ENCODE assay signal across 16 cellular contexts in the genomic region with DNA sequence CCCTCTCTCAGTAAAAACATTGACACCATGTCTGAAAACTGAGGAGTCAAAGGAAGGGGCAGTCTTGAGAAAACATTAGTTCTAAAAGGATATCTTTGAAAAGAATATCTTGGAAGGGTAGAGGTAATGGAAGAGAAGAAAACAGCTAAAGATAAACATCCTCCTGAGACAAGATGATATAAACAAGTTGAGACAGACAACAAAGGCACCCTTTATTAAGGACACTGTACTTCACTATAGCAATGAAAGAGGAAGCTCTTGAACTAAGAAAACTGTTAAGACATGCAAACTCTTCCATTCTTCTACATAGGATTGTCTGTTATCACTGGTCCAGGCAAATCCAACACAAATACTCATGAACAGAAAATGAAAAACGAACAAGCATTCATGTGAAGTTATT. TPM values are rescaled to one million over a fixed set of nuclear protein-coding genes. Genes with fewer than 3 reads are reported as not detected.
A peak's percentile ranks its signal among the peaks of the same experiment; 100 is the strongest.
DNase-seq lines count a peak whose midpoint lies in the region; ATAC-seq, FAIRE-seq and TF ChIP-seq lines count a peak whose summit lies in the region.
"Had no signal": no experiment of that assay in that cellular context is flagged by ENCODE, and none has a peak within 500 bp of the region (broad histone marks: within the 10 kb centered on the region; RNA-seq: fewer than 3 reads in every experiment).

No MANE protein-coding gene starts in this region.

- 0% methylated on average over 1 of the region's 1 CpG for WGBS in GM12878 (ENCODE audit: insufficient coverage, insufficient replicate concordance, low lambda C conversion rate, missing lambda C conversion rate)

- H3K4me3 ChIP-seq in DOHH2 (ENCODE audit: low read length) = no peak overlapping the region
- H3K4me3 ChIP-seq in GM12878 = no peak overlapping the region
- no peak overlapping the region for H3K4me3 ChIP-seq in upper lobe of right lung
- H3K4me3 ChIP-seq: A549, GM23338, K562 had no signal

- no peaks in the 10 kb centered on the region for H4K20me1 ChIP-seq in DOHH2 (ENCODE audit: control insufficient read depth, insufficient read depth, low read depth, low read length)
- H4K20me1 ChIP-seq in GM12878 (ENCODE audit: control insufficient read depth, insufficient read depth) = no peaks in the 10 kb centered on the region

- H3K27ac ChIP-seq in DOHH2 (ENCODE audit: low read depth, low read length) (0 out of 2 replicates have a peak overlapping the region, but pooled peaks have one; percentile 11), GM12878 (ENCODE audit: control insufficient read depth, insufficient read depth) (no peak overlapping the region), upper lobe of right lung (no peak overlapping the region)
- H3K27ac ChIP-seq: A549, C4-2B had no signal

- no peaks in the 10 kb centered on the region for H3K79me2 ChIP-seq in DOHH2 (ENCODE audit: control insufficient read depth, low read length)
- no peaks in the 10 kb centered on the region for H3K79me2 ChIP-seq in GM12878 (ENCODE audit: control insufficient read depth, insufficient read depth, low read length)

- H3K4me2 ChIP-seq in DOHH2 (ENCODE audit: low read length) (peak overlapping the region; percentile 8; the same call in 1 of the 2 replicates), GM12878 (ENCODE audit: control insufficient read depth, insufficient read depth) (no peak overlapping the region)
- H3K4me2 ChIP-seq: A549, GM23338 had no signal

- no peak for TF ChIP-seq RAD21 in GM12878 (IDR thresholded peaks at IDR 0.05; ENCODE audit: insufficient read depth, low read depth, low read length)

- ATAC-seq in GM18868 (IDR thresholded peaks at IDR 0.05; ENCODE audit: unreplicated experiment) = peak; percentile 40
- 0 out of 3 replicates have a peak, but pooled peaks have one; percentile 15 for ATAC-seq in GM12878
- no peak for ATAC-seq in GM19035 (IDR thresholded peaks at IDR 0.05; ENCODE audit: unreplicated experiment)
- ATAC-seq in upper lobe of right lung = no peak
- ATAC-seq: A549, GM23338, K562 had no signal

- CTCF ChIA-PET in GM12878 (lab: Yijun Ruan, JAX) = interaction anchor here (0.8 to 1.4 kb wide), 2 partner anchors 8 to 135 kb away, joined by 3 to 4 read pairs; no protein-coding TSS in a partner anchor

- no peaks in the 10 kb centered on the region for H3K9me2 ChIP-seq in DOHH2 (replicated peaks; ENCODE audit: control insufficient read depth, low read length)

- RAD21 ChIA-PET in GM12878 (lab: Charles Lee; ENCODE audit: unreplicated experiment) = no interaction called here

- no peak for TF ChIP-seq CTCF in DOHH2 (IDR thresholded peaks at IDR 0.05; ENCODE audit: low read depth, low read length, poor library complexity, severe bottlenecking)
- TF ChIP-seq CTCF in GM12878 (IDR thresholded peaks at IDR 0.05 in 2 of 3, conservative IDR thresholded peaks at IDR 0.05 in 1 of 3; ENCODE audit: control insufficient read depth in 2 of 3, extremely low read depth in 1 of 3, insufficient read depth in 1 of 3, low read depth in 3 of 3, low read length in 3 of 3) = no peak
- TF ChIP-seq CTCF in upper lobe of right lung (IDR thresholded peaks at IDR 0.05) = no peak

- DNase-seq in GM12878 (ENCODE audit: low read depth, low spot score) (no peak), pons (ENCODE audit: low spot score) (peak; percentile 22), LoVo (ENCODE audit: low spot score) (no peak), upper lobe of right lung (no peak)
- DNase-seq: BE2C; CD4-positive, alpha-beta memory T cell; COR-L47; DMS53; H9 had no signal

- no peaks in the 10 kb centered on the region for H3F3A ChIP-seq in DOHH2 (ENCODE audit: control insufficient read depth, insufficient read depth)

- no peak for TF ChIP-seq POLR2A in GM12878 (IDR thresholded peaks at IDR 0.05; ENCODE audit: low read depth, low read length)

- H3K9ac ChIP-seq in GM12878 (ENCODE audit: control insufficient read depth, insufficient read depth, low read length) = no peak overlapping the region; the same call in 1 of the 2 replicates

- in situ Hi-C loops in GM12878 (cut with MboI) = no loop called here

- no peaks in the 10 kb centered on the region for H3K27me3 ChIP-seq in DOHH2 (ENCODE audit: control insufficient read depth, low read length)
- no peaks in the 10 kb centered on the region for H3K27me3 ChIP-seq in GM12878 (replicated peaks in 1 of 2; ENCODE audit: control insufficient read depth in 2 of 2, insufficient read depth in 2 of 2, low read length in 1 of 2)
- H3K27me3 ChIP-seq in upper lobe of right lung = no peaks in the 10 kb centered on the region
- H3K27me3 ChIP-seq: BE2C had no signal

- FAIRE-seq in GM12878 (lab: Jason Lieb, UNC) = peak; percentile 23
- FAIRE-seq: A549, K562 had no signal

- intact Hi-C loops in GM12878 (cut with micrococcal nuclease; ENCODE audit: unreplicated experiment) = no loop called here
- intact Hi-C loops in upper lobe of right lung (cut with DNase I) = no loop called here

- H3K4me1 ChIP-seq in DOHH2 (ENCODE audit: control insufficient read depth, low read length) (peaks cover 46% of the 10 kb centered on the region), GM12878 (ENCODE audit: control insufficient read depth, insufficient read depth, low read length) (peaks cover 8% of the 10 kb centered on the region; the same call in 1 of the 2 replicates), upper lobe of right lung (no peaks in the 10 kb centered on the region)
- H3K4me1 ChIP-seq: A549, BE2C had no signal

- no TSS peak for BruUV-seq in GM12878 (replicated peaks; lab: Mats Ljungman, UMichigan)

- H3K36me3 ChIP-seq in DOHH2 (ENCODE audit: control insufficient read depth, low read length) (peaks cover 3% of the 10 kb centered on the region; the same call in 1 of the 2 replicates), GM12878 (ENCODE audit: control insufficient read depth in 2 of 2, insufficient read depth in 2 of 2, low read length in 1 of 2) (no peaks in the 10 kb centered on the region; a peak in 1 of 4 replicates), upper lobe of right lung (no peaks in the 10 kb centered on the region)
- H3K36me3 ChIP-seq: BE2C had no signal

- SMC1A ChIA-PET in GM12878 (lab: Charles Lee; ENCODE audit: uncharacterized antibody, unreplicated experiment) = interaction anchor here (0.8 to 2.3 kb wide), 2 partner anchors 12 to 27 kb away, joined by 3 to 6 read pairs; no protein-coding TSS in a partner anchor

- POLR2A ChIA-PET in GM12878 (lab: Charles Lee) = interaction anchor here (0.7 kb wide), 1 partner anchor 18 kb away, joined by 3 read pairs; no protein-coding TSS in a partner anchor

- H2AFZ ChIP-seq in GM12878 (ENCODE audit: control insufficient read depth, low read depth, low read length) = no peak overlapping the region
- H2AFZ ChIP-seq: GM23338 had no signal

- H3K9me3 ChIP-seq in DOHH2 (ENCODE audit: control insufficient read depth, insufficient read depth, low read length) = 0 out of 2 replicates have a peak, but pooled peaks cover 2% of the 10 kb centered on the region
- no peaks in the 10 kb centered on the region for H3K9me3 ChIP-seq in GM12878 (replicated peaks; ENCODE audit: control insufficient read depth, insufficient read depth, low read length)
- H3K9me3 ChIP-seq in upper lobe of right lung = no peaks in the 10 kb centered on the region
- H3K9me3 ChIP-seq: A549, BE2C had no signal

- TF ChIP-seq EP300 in GM12878 (IDR thresholded peaks at IDR 0.05; ENCODE audit: borderline replicate concordance in 1 of 2, control insufficient read depth in 1 of 2, low read depth in 2 of 2, low read length in 2 of 2) = no peak

TF ChIP-seq in GM12878, 131 proteins besides CTCF, POLR2A, EP300 and RAD21 (continues in another document):
- TF ChIP-seq CHD4 (IDR thresholded peaks at IDR 0.05) (no peak), KLF5 (IDR thresholded peaks at IDR 0.05; ENCODE audit: partially characterized antibody) (no peak), JUND (IDR thresholded peaks at IDR 0.05; ENCODE audit: low read depth, low read length) (no peak), MYC (IDR thresholded peaks at IDR 0.05; ENCODE audit: insufficient read depth, insufficient read length, insufficient replicate concordance, low read length, severe bottlenecking) (no peak), GABPA (IDR thresholded peaks at IDR 0.05; ENCODE audit: low read depth) (no peak), EED (IDR thresholded peaks at IDR 0.05; ENCODE audit: low read depth) (no peak), ATF7 (IDR thresholded peaks at IDR 0.05; ENCODE audit: low read depth) (no peak), SREBF1 (IDR thresholded peaks at IDR 0.05; ENCODE audit: low read length) (no peak)
- TF ChIP-seq, protein P1, sequence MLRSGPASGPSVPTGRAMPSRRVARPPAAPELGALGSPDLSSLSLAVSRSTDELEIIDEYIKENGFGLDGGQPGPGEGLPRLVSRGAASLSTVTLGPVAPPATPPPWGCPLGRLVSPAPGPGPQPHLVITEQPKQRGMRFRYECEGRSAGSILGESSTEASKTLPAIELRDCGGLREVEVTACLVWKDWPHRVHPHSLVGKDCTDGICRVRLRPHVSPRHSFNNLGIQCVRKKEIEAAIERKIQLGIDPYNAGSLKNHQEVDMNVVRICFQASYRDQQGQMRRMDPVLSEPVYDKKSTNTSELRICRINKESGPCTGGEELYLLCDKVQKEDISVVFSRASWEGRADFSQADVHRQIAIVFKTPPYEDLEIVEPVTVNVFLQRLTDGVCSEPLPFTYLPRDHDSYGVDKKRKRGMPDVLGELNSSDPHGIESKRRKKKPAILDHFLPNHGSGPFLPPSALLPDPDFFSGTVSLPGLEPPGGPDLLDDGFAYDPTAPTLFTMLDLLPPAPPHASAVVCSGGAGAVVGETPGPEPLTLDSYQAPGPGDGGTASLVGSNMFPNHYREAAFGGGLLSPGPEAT (IDR thresholded peaks at IDR 0.05; ENCODE audit: low read depth) = no peak

RNA-seq across cellular contexts. Expression of gene MTMR6, which starts 46.3 kb away (rescaled TPM):
- 8.1 and 9.0 TPM in 2 replicates for total RNA-seq in GM12878 (2013; cell fraction: nucleolus; rRNA removed)
- total RNA-seq in GM12878 (2014; rRNA removed) (14.1 and 16.7 TPM in 2 replicates), GM12878 (2014; rRNA removed; fragmentation: Illumina TruSeq; extraction: Trizol) (19.2 and 19.4 TPM in 2 replicates), GM12878 (2021) (13.8 and 13.9 TPM in 2 replicates), upper lobe of right lung (20.1 TPM)
- 2.5 TPM for polyA plus RNA-seq in GM12878 (2011; ENCODE audit: low read depth)
- polyA plus RNA-seq in GM12878 (2011; rRNA removed) (15.1 and 21.1 TPM in 2 replicates), GM12878 (2014; fragmentation: Illumina TruSeq; extraction: Trizol) (17.0 and 20.7 TPM in 2 replicates), GM12878 (2014; fragmentation: Nextera tagmentation; extraction: Ambion mirVana) (10 to 100 TPM; 13.0 to 21.0 TPM), GM12878 (2014; rRNA removed) (7.1 and 9.8 TPM in 2 replicates), GM12878 (2016; fragmentation: Nextera tagmentation; extraction: Ambion mirVana) (10 to 100 TPM; 23.5 to 24.2 TPM)
- 5.6 and 6.0 TPM in 2 replicates for polyA plus RNA-seq in GM12878 (2011; cell fraction: cytosol; rRNA removed)
- 4.7 and 6.7 TPM in 2 replicates for polyA plus RNA-seq in GM12878 (2011; cell fraction: nucleus; rRNA removed)
- 4.1 and 4.2 TPM in 2 replicates for polyA plus RNA-seq in GM12878 (2012)
- polyA minus RNA-seq in GM12878 (2011; rRNA and poly(A)+ RNA removed) = 7.0 and 9.4 TPM in 2 replicates
- polyA minus RNA-seq in GM12878 (2011; cell fraction: cytosol; rRNA and poly(A)+ RNA removed) = 4.1 and 6.3 TPM in 2 replicates
- polyA minus RNA-seq in GM12878 (2011; cell fraction: nucleus; rRNA and poly(A)+ RNA removed) = 2.8 and 4.9 TPM in 2 replicates

Comparison
In these comparisons a context has a peak if more than half of its experiments do, and no peak if none do; other contexts are left out.
1. ATAC-seq: peak in GM18868 (single experiment) and GM12878 (single experiment); none in GM19035 (single experiment) and upper lobe of right lung (single experiment).